Comparison of ENCODE assay signal across 1 cellular context in genomic region chr7:21971780-21972396, GRCh38.
TF ChIP-seq lines count a peak whose summit lies in the region.

No MANE protein-coding gene starts in this region.

TF ChIP-seq in GM23338, 12 proteins besides CTCF, POLR2A, EP300 and RAD21 (continued from another document):
- no peak for TF ChIP-seq ETS1 (IDR thresholded peaks at IDR 0.05)
- no peak for TF ChIP-seq STAT1 (IDR thresholded peaks at IDR 0.05; ENCODE audit: unreplicated experiment)
- TF ChIP-seq JUNB (IDR thresholded peaks at IDR 0.05; ENCODE audit: unreplicated experiment): no peak
- no peak for TF ChIP-seq ZNF331 (CRISPR knock-in tag; IDR thresholded peaks at IDR 0.05; ENCODE audit: low read depth)
- no peak for TF ChIP-seq CREB1 (CRISPR knock-in tag; IDR thresholded peaks at IDR 0.05; ENCODE audit: low read depth)
- no peak for TF ChIP-seq REST (IDR thresholded peaks at IDR 0.05; ENCODE audit: unreplicated experiment)
- TF ChIP-seq NANOG (IDR thresholded peaks at IDR 0.05; ENCODE audit: borderline replicate concordance): no peak
